10 cellular contexts compared by ENCODE assay signal in the genomic region with DNA sequence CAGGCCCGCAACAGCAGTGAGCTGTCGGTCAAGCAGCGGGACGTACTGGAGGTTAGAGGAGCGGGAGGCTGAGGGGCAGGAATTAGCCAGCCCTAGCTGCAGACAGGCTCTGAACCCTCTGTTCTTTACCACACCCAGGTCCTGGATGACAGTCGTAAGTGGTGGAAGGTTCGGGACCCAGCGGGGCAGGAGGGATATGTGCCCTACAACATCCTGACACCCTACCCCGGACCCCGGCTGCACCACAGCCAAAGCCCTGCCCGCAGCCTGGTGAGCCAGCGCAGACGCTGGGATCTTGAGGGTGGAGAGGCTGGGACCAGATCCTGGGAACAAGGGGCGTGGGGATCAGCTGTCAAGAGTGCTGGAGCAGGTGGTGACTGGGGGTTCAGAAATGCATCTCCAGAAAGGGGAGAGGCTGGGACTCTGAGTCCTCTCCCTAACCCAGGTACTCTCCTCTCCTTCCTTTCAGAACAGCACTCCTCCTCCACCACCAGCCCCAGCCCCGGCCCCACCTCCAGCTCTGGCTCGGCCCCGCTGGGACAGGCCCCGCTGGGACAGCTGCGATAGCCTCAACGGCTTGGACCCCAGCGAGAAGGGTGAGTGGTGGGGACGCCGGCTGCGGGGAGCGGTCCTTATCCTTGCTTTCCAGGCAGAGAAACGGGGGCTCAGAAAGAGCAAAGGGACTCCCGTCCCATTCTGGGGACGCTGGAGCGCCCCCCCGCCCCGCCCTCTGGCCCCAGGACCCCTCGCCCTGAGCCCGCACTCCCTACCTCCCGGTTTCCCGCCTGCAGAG. TPM values are rescaled to one million over a fixed set of nuclear protein-coding genes. Genes with fewer than 3 reads are reported as not detected.
A peak's percentile ranks its signal among the peaks of the same experiment; 100 is the strongest.
DNase-seq lines count a peak whose midpoint lies in the region; ATAC-seq and TF ChIP-seq lines count a peak whose summit lies in the region.
"Had no signal": no experiment of that assay in that cellular context is flagged by ENCODE, and none has a peak within 500 bp of the region (broad histone marks: within the 10 kb centered on the region; RNA-seq: fewer than 3 reads in every experiment).

No MANE protein-coding gene starts in this region.

- peak overlapping the region in 5 of 11 experiments; percentile 46 to 62 (median 56); a peak in 6 of 22 replicates for H3K9ac ChIP-seq in BLaER1 treated with 17β-estradiol and CSF1 and Interleukin-3, amounts not matched to agents 10 nM and 100 nM

- H3K4me2 ChIP-seq in BLaER1 treated with 17β-estradiol and CSF1 and Interleukin-3, amounts not matched to agents 10 nM and 100 nM = peak overlapping the region; percentile 63 to 97 (median 87)

- H3K4me1 Mint-ChIP-seq in activated T-cell treated with anti-CD3 and anti-CD28 coated beads, Interleukin-2, amount 50 U/mL, for 72 hours (ENCODE audit: low read depth) = peaks cover 32% of the 10 kb centered on the region

- peaks cover 52 to 69% (median 64%) of the 10 kb centered on the region in 11 experiments for H3K27me3 ChIP-seq in BLaER1 treated with 17β-estradiol and CSF1 and Interleukin-3, amounts not matched to agents 10 nM and 100 nM
- H3K27me3 ChIP-seq in SJSA1 (replicated peaks) (peaks cover 43% of the 10 kb centered on the region), right cardiac atrium (ENCODE audit: control insufficient read depth, insufficient read depth) (no peaks in the 10 kb centered on the region), prostate gland (replicated peaks; ENCODE audit: insufficient read depth) (no peaks in the 10 kb centered on the region)

- H3K4me3 Mint-ChIP-seq in activated T-cell treated with anti-CD3 and anti-CD28 coated beads, Interleukin-2, amount 50 U/mL, for 72 hours = no peak overlapping the region
- H3K4me3 Mint-ChIP-seq: activated CD4-positive, alpha-beta memory T cell treated with anti-CD3 and anti-CD28 coated beads, Interleukin-2, amount 10 ng/mL, durations not matched to agents 7 days and 5 days had no signal

- H3K9me3 ChIP-seq in BLaER1 treated with 17β-estradiol and CSF1 and Interleukin-3, amounts not matched to agents 10 nM and 100 nM (replicated peaks in 1 of 11) = peaks cover 0 to 11% (median 0%) of the 10 kb centered on the region in 11 experiments; a peak in 11 of 22 replicates
- peaks cover 7% of the 10 kb centered on the region for H3K9me3 ChIP-seq in SJSA1 (replicated peaks)
- no peaks in the 10 kb centered on the region for H3K9me3 ChIP-seq in right cardiac atrium (ENCODE audit: control insufficient read depth, low read length)
- H3K9me3 ChIP-seq in prostate gland = no peaks in the 10 kb centered on the region

- intact Hi-C loops in right cardiac atrium (cut with DNase I) (no loop called here), prostate gland (cut with DNase I) (no loop called here)

- H3K27ac ChIP-seq in BLaER1 treated with 17β-estradiol and CSF1 and Interleukin-3, amounts not matched to agents 10 nM and 100 nM = no peak overlapping the region
- H3K27ac ChIP-seq in SJSA1 (no peak overlapping the region), right cardiac atrium (ENCODE audit: low read length) (no peak overlapping the region), prostate gland (peak overlapping the region in 1 of 2 donors; percentile 38)

- H3K36me3 Mint-ChIP-seq in activated T-cell treated with anti-CD3 and anti-CD28 coated beads, Interleukin-2, amount 50 U/mL, for 72 hours (ENCODE audit: insufficient read depth in 2 of 2) = peaks cover 7 to 8% of the 10 kb centered on the region in 2 donors

- H3K27me3 Mint-ChIP-seq in activated T-cell treated with anti-CD3 and anti-CD28 coated beads, Interleukin-2, amount 50 U/mL, for 72 hours (ENCODE audit: low read depth) = peaks cover 57% of the 10 kb centered on the region

- H3K4me1 ChIP-seq in BLaER1 treated with 17β-estradiol and CSF1 and Interleukin-3, amounts not matched to agents 10 nM and 100 nM = peaks cover 19 to 41% (median 33%) of the 10 kb centered on the region in 10 experiments
- peaks cover 33% of the 10 kb centered on the region for H3K4me1 ChIP-seq in SJSA1 (replicated peaks)
- H3K4me1 ChIP-seq in right cardiac atrium (ENCODE audit: control insufficient read depth, insufficient read depth, low read length) = peaks cover 5% of the 10 kb centered on the region
- H3K4me1 ChIP-seq in prostate gland (replicated peaks) = peaks cover 4% of the 10 kb centered on the region

- peaks cover 8 to 29% (median 18%) of the 10 kb centered on the region in 11 experiments; a peak in 20 of 22 replicates for H3K36me3 ChIP-seq in BLaER1 treated with 17β-estradiol and CSF1 and Interleukin-3, amounts not matched to agents 10 nM and 100 nM
- H3K36me3 ChIP-seq in SJSA1 (peaks cover 9% of the 10 kb centered on the region), prostate gland (peaks cover 0 to under 1% of the 10 kb centered on the region in 2 donors)

- H3K27ac Mint-ChIP-seq in activated T-cell treated with anti-CD3 and anti-CD28 coated beads, Interleukin-2, amount 50 U/mL, for 72 hours = no peak overlapping the region
- H3K27ac Mint-ChIP-seq: activated CD4-positive, alpha-beta memory T cell treated with anti-CD3 and anti-CD28 coated beads, Interleukin-2, amount 10 ng/mL, durations not matched to agents 7 days and 5 days had no signal

- WGBS in right cardiac atrium = 22% methylated on average over 35 of the region's 35 CpGs
- 38% methylated on average over 33 of the region's 35 CpGs for WGBS in prostate gland

- TF ChIP-seq CTCF in prostate gland (IDR thresholded peaks at IDR 0.05) = no peak

- ATAC-seq in right cardiac atrium = no peak
- no peak for ATAC-seq in HG02610 (IDR thresholded peaks at IDR 0.05; ENCODE audit: unreplicated experiment)
- no peak for ATAC-seq in activated T-cell treated with anti-CD3 and anti-CD28 coated beads, Interleukin-2, amount 50 U/mL, for 72 hours (replicated peaks in 1 of 2)

- peaks cover 39 to 80% (median 59%) of the 10 kb centered on the region in 11 experiments for H4K20me1 ChIP-seq in BLaER1 treated with 17β-estradiol and CSF1 and Interleukin-3, amounts not matched to agents 10 nM and 100 nM

- peak overlapping the region in 9 of 10 experiments; percentile 31 to 66 (median 55); a peak in 14 of 20 replicates for H3K4me3 ChIP-seq in BLaER1 treated with 17β-estradiol and CSF1 and Interleukin-3, amounts not matched to agents 10 nM and 100 nM
- H3K4me3 ChIP-seq in SJSA1 = peak overlapping the region; percentile 41
- peak overlapping the region; percentile 36 for H3K4me3 ChIP-seq in right cardiac atrium (ENCODE audit: low read length)
- H3K4me3 ChIP-seq in prostate gland = peak overlapping the region; percentile 25 to 36

- DNase-seq in SJSA1 (ENCODE audit: low read depth in 1 of 2, low spot score in 2 of 2) (no peak), right cardiac atrium (peak in 1 of 3 donors; percentile 32), prostate gland (ENCODE audit: low spot score) (no peak), epidermal melanocyte (ENCODE audit: insufficient read length, low spot score) (no peak)
- DNase-seq in activated T-cell treated with anti-CD3 and anti-CD28 coated beads, Interleukin-2, amount 50 U/mL, for 72 hours = no peak
- no peak for DNase-seq in stimulated activated CD4-positive, alpha-beta T cell treated with anti-CD3 and anti-CD28 coated beads, Interleukin-4, amount 100 ng/mL, for 1 hour

- no peaks in the 10 kb centered on the region for H3K9me3 Mint-ChIP-seq in activated T-cell treated with anti-CD3 and anti-CD28 coated beads, Interleukin-2, amount 50 U/mL, for 72 hours
- H3K9me3 Mint-ChIP-seq: activated CD4-positive, alpha-beta memory T cell treated with anti-CD3 and anti-CD28 coated beads, Interleukin-2, amount 10 ng/mL, durations not matched to agents 7 days and 5 days had no signal

- TF ChIP-seq POLR2A in prostate gland (IDR thresholded peaks at IDR 0.05) = no peak

RNA-seq across cellular contexts. Expression of a gene that starts 10.4 kb away (rescaled TPM):
- 3.5 and 11.8 TPM in 2 replicates for total RNA-seq in SJSA1 (2014; rRNA removed; shearing (Covaris generic))
- total RNA-seq in right cardiac atrium = 1 to 10 TPM in 3 of 4 donors, under 1 TPM in 1; 0.78 to 1.7 (median 1.1) TPM
- 2.2 TPM for polyA plus RNA-seq in right cardiac atrium
- 10 to 100 TPM; 36.8 to 62.8 TPM for total RNA-seq in prostate gland
- 1 to 10 TPM; 3.8 to 5.3 TPM for total RNA-seq in activated T-cell treated with anti-CD3 and anti-CD28 coated beads, Interleukin-2, amount 50 U/mL, for 72 hours

RNA-seq across cellular contexts. Expression of a gene that starts 23.2 kb away (rescaled TPM):
- 3.7 and 7.1 TPM in 2 replicates for total RNA-seq in SJSA1 (2014; rRNA removed; shearing (Covaris generic))
- total RNA-seq in right cardiac atrium (10 to 100 TPM; 25.5 to 42.6 (median 31.9) TPM), prostate gland (10 to 100 TPM; 29.8 to 32.8 TPM)
- polyA plus RNA-seq in right cardiac atrium = 30.1 TPM
- 10 to 100 TPM; 11.5 to 13.8 TPM for total RNA-seq in activated T-cell treated with anti-CD3 and anti-CD28 coated beads, Interleukin-2, amount 50 U/mL, for 72 hours

RNA-seq across cellular contexts. Expression of a gene that starts 31.3 kb away (rescaled TPM):
- 72.7 and 82.4 TPM in 2 replicates for total RNA-seq in SJSA1 (2014; rRNA removed; shearing (Covaris generic))
- 100 to 1,000 TPM; 125 to 244 (median 147) TPM for total RNA-seq in right cardiac atrium
- polyA plus RNA-seq in right cardiac atrium = 221 TPM
- 100 to 1,000 TPM in 1 of 2 donors, 10 to 100 TPM in 1; 67.8 to 164 TPM for total RNA-seq in prostate gland
- 10 to 100 TPM; 65.7 to 71.6 TPM for total RNA-seq in activated T-cell treated with anti-CD3 and anti-CD28 coated beads, Interleukin-2, amount 50 U/mL, for 72 hours

RNA-seq across cellular contexts. Expression of a gene that starts 48.1 kb away (rescaled TPM):
- not detected in 2 replicates for total RNA-seq in SJSA1 (2014; rRNA removed; shearing (Covaris generic))
- under 1 TPM; 0.26 to 0.71 (median 0.44) TPM for total RNA-seq in right cardiac atrium
- polyA plus RNA-seq in right cardiac atrium = 0.27 TPM
- under 1 TPM; 0.23 to 0.27 TPM for total RNA-seq in prostate gland
- under 1 TPM; 0.24 to 0.39 TPM for total RNA-seq in activated T-cell treated with anti-CD3 and anti-CD28 coated beads, Interleukin-2, amount 50 U/mL, for 72 hours
- total RNA-seq: RPMI7951 had no signal
